In the genomic region with DNA sequence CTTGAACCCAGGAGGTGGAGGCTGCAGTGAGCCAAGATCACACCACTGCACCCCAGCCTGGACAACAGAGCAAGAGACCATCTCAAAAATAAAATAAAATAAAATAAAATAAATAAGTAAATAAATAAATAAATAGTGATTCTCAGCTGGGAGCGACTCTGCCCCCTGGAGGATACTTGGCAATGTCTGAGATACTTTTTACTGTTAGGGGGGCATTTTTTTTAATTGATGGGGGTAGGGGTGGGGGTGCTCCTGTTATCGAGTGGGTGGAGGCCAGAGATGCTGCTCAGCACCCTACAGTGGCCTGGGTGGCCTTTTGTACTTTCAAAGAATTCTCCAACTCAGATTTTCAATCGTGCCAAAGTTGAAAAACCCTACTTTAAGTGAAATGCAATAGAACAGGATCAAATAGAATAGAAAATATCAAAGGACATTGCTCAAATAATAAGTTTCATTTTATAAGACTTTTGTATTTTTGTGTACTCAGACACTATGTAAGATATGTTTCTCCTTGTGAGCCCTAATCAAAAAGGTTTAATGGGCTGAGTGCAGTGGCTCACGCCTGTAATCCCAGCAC, we compare ENCODE assay signal across 2 cellular contexts.
TF ChIP-seq lines count a peak whose summit lies in the region.

No MANE protein-coding gene starts in this region.

TF ChIP-seq in liver, 16 proteins besides CTCF, POLR2A, EP300 and RAD21:
- TF ChIP-seq, protein P1, sequence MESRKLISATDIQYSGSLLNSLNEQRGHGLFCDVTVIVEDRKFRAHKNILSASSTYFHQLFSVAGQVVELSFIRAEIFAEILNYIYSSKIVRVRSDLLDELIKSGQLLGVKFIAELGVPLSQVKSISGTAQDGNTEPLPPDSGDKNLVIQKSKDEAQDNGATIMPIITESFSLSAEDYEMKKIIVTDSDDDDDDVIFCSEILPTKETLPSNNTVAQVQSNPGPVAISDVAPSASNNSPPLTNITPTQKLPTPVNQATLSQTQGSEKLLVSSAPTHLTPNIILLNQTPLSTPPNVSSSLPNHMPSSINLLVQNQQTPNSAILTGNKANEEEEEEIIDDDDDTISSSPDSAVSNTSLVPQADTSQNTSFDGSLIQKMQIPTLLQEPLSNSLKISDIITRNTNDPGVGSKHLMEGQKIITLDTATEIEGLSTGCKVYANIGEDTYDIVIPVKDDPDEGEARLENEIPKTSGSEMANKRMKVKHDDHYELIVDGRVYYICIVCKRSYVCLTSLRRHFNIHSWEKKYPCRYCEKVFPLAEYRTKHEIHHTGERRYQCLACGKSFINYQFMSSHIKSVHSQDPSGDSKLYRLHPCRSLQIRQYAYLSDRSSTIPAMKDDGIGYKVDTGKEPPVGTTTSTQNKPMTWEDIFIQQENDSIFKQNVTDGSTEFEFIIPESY (IDR thresholded peaks at IDR 0.05) = no peak
- TF ChIP-seq NR2F2 (IDR thresholded peaks at IDR 0.05) (no peak), SP1 (IDR thresholded peaks at IDR 0.05) (no peak), GABPA (IDR thresholded peaks at IDR 0.05 in 1 of 2, conservative IDR thresholded peaks at IDR 0.05 in 1 of 2) (no peak), JUND (IDR thresholded peaks at IDR 0.05) (no peak), FOXA2 (IDR thresholded peaks at IDR 0.05) (no peak), EGR1 (IDR thresholded peaks at IDR 0.05; ENCODE audit: low read depth in 2 of 2) (no peak), YY1 (IDR thresholded peaks at IDR 0.05) (no peak), FOXA1 (IDR thresholded peaks at IDR 0.05) (no peak), RXRA (IDR thresholded peaks at IDR 0.05) (no peak), HNF4A (conservative IDR thresholded peaks at IDR 0.05) (no peak), TAF1 (conservative IDR thresholded peaks at IDR 0.05) (no peak), HNF4G (IDR thresholded peaks at IDR 0.05) (no peak)
- TF ChIP-seq, protein P2, sequence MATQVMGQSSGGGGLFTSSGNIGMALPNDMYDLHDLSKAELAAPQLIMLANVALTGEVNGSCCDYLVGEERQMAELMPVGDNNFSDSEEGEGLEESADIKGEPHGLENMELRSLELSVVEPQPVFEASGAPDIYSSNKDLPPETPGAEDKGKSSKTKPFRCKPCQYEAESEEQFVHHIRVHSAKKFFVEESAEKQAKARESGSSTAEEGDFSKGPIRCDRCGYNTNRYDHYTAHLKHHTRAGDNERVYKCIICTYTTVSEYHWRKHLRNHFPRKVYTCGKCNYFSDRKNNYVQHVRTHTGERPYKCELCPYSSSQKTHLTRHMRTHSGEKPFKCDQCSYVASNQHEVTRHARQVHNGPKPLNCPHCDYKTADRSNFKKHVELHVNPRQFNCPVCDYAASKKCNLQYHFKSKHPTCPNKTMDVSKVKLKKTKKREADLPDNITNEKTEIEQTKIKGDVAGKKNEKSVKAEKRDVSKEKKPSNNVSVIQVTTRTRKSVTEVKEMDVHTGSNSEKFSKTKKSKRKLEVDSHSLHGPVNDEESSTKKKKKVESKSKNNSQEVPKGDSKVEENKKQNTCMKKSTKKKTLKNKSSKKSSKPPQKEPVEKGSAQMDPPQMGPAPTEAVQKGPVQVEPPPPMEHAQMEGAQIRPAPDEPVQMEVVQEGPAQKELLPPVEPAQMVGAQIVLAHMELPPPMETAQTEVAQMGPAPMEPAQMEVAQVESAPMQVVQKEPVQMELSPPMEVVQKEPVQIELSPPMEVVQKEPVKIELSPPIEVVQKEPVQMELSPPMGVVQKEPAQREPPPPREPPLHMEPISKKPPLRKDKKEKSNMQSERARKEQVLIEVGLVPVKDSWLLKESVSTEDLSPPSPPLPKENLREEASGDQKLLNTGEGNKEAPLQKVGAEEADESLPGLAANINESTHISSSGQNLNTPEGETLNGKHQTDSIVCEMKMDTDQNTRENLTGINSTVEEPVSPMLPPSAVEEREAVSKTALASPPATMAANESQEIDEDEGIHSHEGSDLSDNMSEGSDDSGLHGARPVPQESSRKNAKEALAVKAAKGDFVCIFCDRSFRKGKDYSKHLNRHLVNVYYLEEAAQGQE (IDR thresholded peaks at IDR 0.05) = no peak
- TF ChIP-seq, protein P3, sequence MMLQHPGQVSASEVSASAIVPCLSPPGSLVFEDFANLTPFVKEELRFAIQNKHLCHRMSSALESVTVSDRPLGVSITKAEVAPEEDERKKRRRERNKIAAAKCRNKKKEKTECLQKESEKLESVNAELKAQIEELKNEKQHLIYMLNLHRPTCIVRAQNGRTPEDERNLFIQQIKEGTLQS (IDR thresholded peaks at IDR 0.05) = no peak
- TF ChIP-seq, protein P4, sequence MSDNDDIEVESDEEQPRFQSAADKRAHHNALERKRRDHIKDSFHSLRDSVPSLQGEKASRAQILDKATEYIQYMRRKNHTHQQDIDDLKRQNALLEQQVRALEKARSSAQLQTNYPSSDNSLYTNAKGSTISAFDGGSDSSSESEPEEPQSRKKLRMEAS (IDR thresholded peaks at IDR 0.05) = no peak

TF ChIP-seq in HepG2, 621 proteins besides CTCF, POLR2A, EP300 and RAD21:
- TF ChIP-seq, protein P5, sequence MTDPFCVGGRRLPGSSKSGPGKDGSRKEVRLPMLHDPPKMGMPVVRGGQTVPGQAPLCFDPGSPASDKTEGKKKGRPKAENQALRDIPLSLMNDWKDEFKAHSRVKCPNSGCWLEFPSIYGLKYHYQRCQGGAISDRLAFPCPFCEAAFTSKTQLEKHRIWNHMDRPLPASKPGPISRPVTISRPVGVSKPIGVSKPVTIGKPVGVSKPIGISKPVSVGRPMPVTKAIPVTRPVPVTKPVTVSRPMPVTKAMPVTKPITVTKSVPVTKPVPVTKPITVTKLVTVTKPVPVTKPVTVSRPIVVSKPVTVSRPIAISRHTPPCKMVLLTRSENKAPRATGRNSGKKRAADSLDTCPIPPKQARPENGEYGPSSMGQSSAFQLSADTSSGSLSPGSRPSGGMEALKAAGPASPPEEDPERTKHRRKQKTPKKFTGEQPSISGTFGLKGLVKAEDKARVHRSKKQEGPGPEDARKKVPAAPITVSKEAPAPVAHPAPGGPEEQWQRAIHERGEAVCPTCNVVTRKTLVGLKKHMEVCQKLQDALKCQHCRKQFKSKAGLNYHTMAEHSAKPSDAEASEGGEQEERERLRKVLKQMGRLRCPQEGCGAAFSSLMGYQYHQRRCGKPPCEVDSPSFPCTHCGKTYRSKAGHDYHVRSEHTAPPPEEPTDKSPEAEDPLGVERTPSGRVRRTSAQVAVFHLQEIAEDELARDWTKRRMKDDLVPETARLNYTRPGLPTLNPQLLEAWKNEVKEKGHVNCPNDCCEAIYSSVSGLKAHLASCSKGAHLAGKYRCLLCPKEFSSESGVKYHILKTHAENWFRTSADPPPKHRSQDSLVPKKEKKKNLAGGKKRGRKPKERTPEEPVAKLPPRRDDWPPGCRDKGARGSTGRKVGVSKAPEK (CRISPR knock-in tag; IDR thresholded peaks at IDR 0.05; ENCODE audit: borderline replicate concordance) = no peak
- TF ChIP-seq ATF7 (IDR thresholded peaks at IDR 0.05) = no peak
- TF ChIP-seq ATF7 (CRISPR knock-in tag; IDR thresholded peaks at IDR 0.05) = no peak
- no peak for TF ChIP-seq ZMYM2 (CRISPR knock-in tag; IDR thresholded peaks at IDR 0.05)
- TF ChIP-seq, protein P6, sequence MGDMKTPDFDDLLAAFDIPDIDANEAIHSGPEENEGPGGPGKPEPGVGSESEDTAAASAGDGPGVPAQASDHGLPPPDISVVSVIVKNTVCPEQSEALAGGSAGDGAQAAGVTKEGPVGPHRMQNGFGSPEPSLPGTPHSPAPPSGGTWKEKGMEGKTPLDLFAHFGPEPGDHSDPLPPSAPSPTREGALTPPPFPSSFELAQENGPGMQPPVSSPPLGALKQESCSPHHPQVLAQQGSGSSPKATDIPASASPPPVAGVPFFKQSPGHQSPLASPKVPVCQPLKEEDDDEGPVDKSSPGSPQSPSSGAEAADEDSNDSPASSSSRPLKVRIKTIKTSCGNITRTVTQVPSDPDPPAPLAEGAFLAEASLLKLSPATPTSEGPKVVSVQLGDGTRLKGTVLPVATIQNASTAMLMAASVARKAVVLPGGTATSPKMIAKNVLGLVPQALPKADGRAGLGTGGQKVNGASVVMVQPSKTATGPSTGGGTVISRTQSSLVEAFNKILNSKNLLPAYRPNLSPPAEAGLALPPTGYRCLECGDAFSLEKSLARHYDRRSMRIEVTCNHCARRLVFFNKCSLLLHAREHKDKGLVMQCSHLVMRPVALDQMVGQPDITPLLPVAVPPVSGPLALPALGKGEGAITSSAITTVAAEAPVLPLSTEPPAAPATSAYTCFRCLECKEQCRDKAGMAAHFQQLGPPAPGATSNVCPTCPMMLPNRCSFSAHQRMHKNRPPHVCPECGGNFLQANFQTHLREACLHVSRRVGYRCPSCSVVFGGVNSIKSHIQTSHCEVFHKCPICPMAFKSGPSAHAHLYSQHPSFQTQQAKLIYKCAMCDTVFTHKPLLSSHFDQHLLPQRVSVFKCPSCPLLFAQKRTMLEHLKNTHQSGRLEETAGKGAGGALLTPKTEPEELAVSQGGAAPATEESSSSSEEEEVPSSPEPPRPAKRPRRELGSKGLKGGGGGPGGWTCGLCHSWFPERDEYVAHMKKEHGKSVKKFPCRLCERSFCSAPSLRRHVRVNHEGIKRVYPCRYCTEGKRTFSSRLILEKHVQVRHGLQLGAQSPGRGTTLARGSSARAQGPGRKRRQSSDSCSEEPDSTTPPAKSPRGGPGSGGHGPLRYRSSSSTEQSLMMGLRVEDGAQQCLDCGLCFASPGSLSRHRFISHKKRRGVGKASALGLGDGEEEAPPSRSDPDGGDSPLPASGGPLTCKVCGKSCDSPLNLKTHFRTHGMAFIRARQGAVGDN (CRISPR knock-in tag; IDR thresholded peaks at IDR 0.05) = no peak
- TF ChIP-seq MYNN (CRISPR knock-in tag; IDR thresholded peaks at IDR 0.05; ENCODE audit: low read depth) = no peak
